22 cellular contexts compared by ENCODE assay signal in the genomic region with DNA sequence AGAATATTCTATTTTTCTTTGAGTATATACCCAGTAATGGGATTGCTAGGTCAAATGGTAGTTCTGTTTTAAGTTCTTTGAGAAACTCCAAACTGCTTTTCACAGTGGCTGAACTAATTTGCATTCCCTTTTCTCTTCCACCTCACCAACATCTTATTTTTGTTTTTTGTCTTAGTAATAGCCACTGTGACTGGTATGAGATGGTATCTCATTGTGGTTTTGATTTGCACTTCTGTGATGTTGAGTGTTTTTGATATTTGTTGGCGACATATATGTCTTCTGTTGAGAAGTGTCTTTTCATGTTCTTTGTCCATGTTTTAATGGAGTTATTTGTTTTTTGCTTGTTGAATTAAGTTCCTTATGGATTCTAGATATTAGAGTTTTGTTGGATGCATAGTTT. TPM values are rescaled to one million over a fixed set of nuclear protein-coding genes. Genes with fewer than 3 reads are reported as not detected.
DNase-seq lines count a peak whose midpoint lies in the region; ATAC-seq lines count a peak whose summit lies in the region.
"Had no signal": no experiment of that assay in that cellular context is flagged by ENCODE, and none has a peak within 500 bp of the region (broad histone marks: within the 10 kb centered on the region; RNA-seq: fewer than 3 reads in every experiment).

No MANE protein-coding gene starts in this region.

- H3K4me3 Mint-ChIP-seq in activated CD4-positive, alpha-beta T cell treated with anti-CD3 and anti-CD28 coated beads, Interleukin-2, amount 10 ng/mL, durations not matched to agents 7 days and 5 days: no peak overlapping the region
- H3K4me3 Mint-ChIP-seq in T-helper 17 cell: peak overlapping the region; percentile 19
- peak overlapping the region in 7 of 10 donors; percentile 2 to 49 (median 27) for H3K4me3 Mint-ChIP-seq in naive thymus-derived CD4-positive, alpha-beta T cell
- H3K4me3 Mint-ChIP-seq: CD14-positive monocyte had no signal

- H3K4me3 ChIP-seq in naive thymus-derived CD4-positive, alpha-beta T cell (ENCODE audit: low read length): no peak overlapping the region

- ATAC-seq in T-helper 17 cell (peak; percentile 33), GM21390 (IDR thresholded peaks at IDR 0.05; ENCODE audit: unreplicated experiment) (no peak)
- ATAC-seq in naive thymus-derived CD4-positive, alpha-beta T cell: no peak

- peaks cover 5 to 7% of the 10 kb centered on the region in 2 donors for H3K4me1 ChIP-seq in naive thymus-derived CD4-positive, alpha-beta T cell (ENCODE audit: control insufficient read depth in 2 of 2, insufficient read depth in 2 of 2, low read length in 2 of 2)

- H3K9me3 ChIP-seq in T-helper 17 cell (ENCODE audit: control insufficient read depth, low read length, poor library complexity, severe bottlenecking): no peaks in the 10 kb centered on the region
- H3K9me3 ChIP-seq in naive thymus-derived CD4-positive, alpha-beta T cell (ENCODE audit: control insufficient read depth in 2 of 3, low read length in 3 of 3): no peaks in the 10 kb centered on the region

- no peaks in the 10 kb centered on the region for H3K27me3 ChIP-seq in naive thymus-derived CD4-positive, alpha-beta T cell (ENCODE audit: control insufficient read depth in 2 of 2, insufficient read depth in 2 of 2, low read length in 2 of 2)

- no peaks in the 10 kb centered on the region for H3K27me3 Mint-ChIP-seq in activated CD4-positive, alpha-beta T cell treated with anti-CD3 and anti-CD28 coated beads, Interleukin-2, amount 10 ng/mL, durations not matched to agents 7 days and 5 days
- H3K27me3 Mint-ChIP-seq in T-helper 17 cell: no peaks in the 10 kb centered on the region
- no peaks in the 10 kb centered on the region for H3K27me3 Mint-ChIP-seq in naive thymus-derived CD4-positive, alpha-beta T cell

- intact Hi-C loops in naive thymus-derived CD4-positive, alpha-beta T cell (cut with micrococcal nuclease): no loop called here

- CTCF ChIA-PET in activated CD4-positive, alpha-beta T cell treated with anti-CD3 and anti-CD28 coated beads, Interleukin-2, amount 10 ng/mL, durations not matched to agents 7 days and 5 days (lab: Charles Lee): no interaction called here
- CTCF ChIA-PET in naive thymus-derived CD4-positive, alpha-beta T cell (lab: Charles Lee): no interaction called here

- peak overlapping the region; percentile 50 for H3K27ac Mint-ChIP-seq in activated CD4-positive, alpha-beta T cell treated with anti-CD3 and anti-CD28 coated beads, Interleukin-2, amount 10 ng/mL, durations not matched to agents 7 days and 5 days
- H3K27ac Mint-ChIP-seq in T-helper 17 cell: no peak overlapping the region
- peak overlapping the region in 2 of 9 donors; percentile 22 to 64 for H3K27ac Mint-ChIP-seq in naive thymus-derived CD4-positive, alpha-beta T cell

- peaks cover 11 to 43% (median 16%) of the 10 kb centered on the region in 3 experiments for H3K36me3 ChIP-seq in naive thymus-derived CD4-positive, alpha-beta T cell (ENCODE audit: control insufficient read depth in 2 of 3, insufficient read depth in 3 of 3, low read length in 3 of 3)

- peaks cover 23% of the 10 kb centered on the region for H3K4me1 Mint-ChIP-seq in activated CD4-positive, alpha-beta T cell treated with anti-CD3 and anti-CD28 coated beads, Interleukin-2, amount 10 ng/mL, durations not matched to agents 7 days and 5 days
- H3K4me1 Mint-ChIP-seq in T-helper 17 cell: peaks cover 28% of the 10 kb centered on the region
- H3K4me1 Mint-ChIP-seq in naive thymus-derived CD4-positive, alpha-beta T cell: peaks cover 28 to 74% (median 61%) of the 10 kb centered on the region in 7 donors
- H3K4me1 Mint-ChIP-seq: CD14-positive monocyte had no signal

- POLR2A ChIA-PET in activated CD4-positive, alpha-beta T cell treated with anti-CD3 and anti-CD28 coated beads, Interleukin-2, amount 10 ng/mL, durations not matched to agents 7 days and 5 days (lab: Charles Lee): no interaction called here
- POLR2A ChIA-PET in naive thymus-derived CD4-positive, alpha-beta T cell (lab: Charles Lee): no interaction called here

- peaks cover 20% of the 10 kb centered on the region for H3K9me3 Mint-ChIP-seq in activated CD4-positive, alpha-beta T cell treated with anti-CD3 and anti-CD28 coated beads, Interleukin-2, amount 10 ng/mL, durations not matched to agents 7 days and 5 days
- peaks cover 7 to 28% (median 13%) of the 10 kb centered on the region in 11 donors for H3K9me3 Mint-ChIP-seq in naive thymus-derived CD4-positive, alpha-beta T cell

- no peak for DNase-seq in activated CD4-positive, alpha-beta T cell treated with anti-CD3 and anti-CD28 coated beads, Interleukin-2, amount 10 ng/mL, durations not matched to agents 7 days and 5 days
- no peak for DNase-seq in activated CD4-positive, alpha-beta T cell treated with anti-CD3 and anti-CD28 coated beads for 4 hours
- peak; percentile 20 for DNase-seq in EH (ENCODE audit: low read depth)
- no peak for DNase-seq in T-helper 17 cell
- no peak for DNase-seq in naive thymus-derived CD4-positive, alpha-beta T cell
- DNase-seq in NCI-H2029 treated with DMSO at 0.1 percent for 48 hours (lab: John Stamatoyannopoulos, UW): no peak
- DNase-seq in dermis blood vessel endothelial cell: no peak
- DNase-seq: 8988T; Caco-2; GF-D8; Kasumi-1; NCI-H1092 treated with DMSO at 0.1 percent for 48 hours; NCI-H146; NCI-H2081; NCI-H510A; NCI-H748 treated with DMSO at 0.1 percent for 48 hours; NK-92 treated with Interleukin-12 subunit alpha and Interleukin-12 subunit beta, amount 100 ng/mL, for 24 hours; Right ventricle myocardium superior had no signal

- peaks cover 68% of the 10 kb centered on the region for H3K36me3 Mint-ChIP-seq in activated CD4-positive, alpha-beta T cell treated with anti-CD3 and anti-CD28 coated beads, Interleukin-2, amount 10 ng/mL, durations not matched to agents 7 days and 5 days (ENCODE audit: low read depth)
- H3K36me3 Mint-ChIP-seq in T-helper 17 cell (ENCODE audit: low read depth): peaks cover 19% of the 10 kb centered on the region
- H3K36me3 Mint-ChIP-seq in naive thymus-derived CD4-positive, alpha-beta T cell: peaks cover 35 to 78% (median 56%) of the 10 kb centered on the region in 5 donors

- no peak overlapping the region for H3K27ac ChIP-seq in naive thymus-derived CD4-positive, alpha-beta T cell (ENCODE audit: low read depth, low read length)

RNA-seq across cellular contexts. Expression of a gene that starts 24.4 kb away (rescaled TPM):
- total RNA-seq in activated CD4-positive, alpha-beta T cell treated with anti-CD3 and anti-CD28 coated beads, Interleukin-2, amount 10 ng/mL, durations not matched to agents 7 days and 5 days: 10 to 100 TPM; 42.9 to 50.9 TPM
- total RNA-seq in T-helper 17 cell (10 to 100 TPM; 41.2 to 51.6 TPM), dermis blood vessel endothelial cell (21.3 and 29.4 TPM in 2 replicates)
- 10 to 100 TPM; 44.2 to 59.2 (median 56.8) TPM for total RNA-seq in naive thymus-derived CD4-positive, alpha-beta T cell
- polyA plus RNA-seq in naive thymus-derived CD4-positive, alpha-beta T cell: 10 to 100 TPM; 59.0 to 79.0 TPM

RNA-seq across cellular contexts. Expression of a gene that starts 24.8 kb away (rescaled TPM):
- total RNA-seq in activated CD4-positive, alpha-beta T cell treated with anti-CD3 and anti-CD28 coated beads, Interleukin-2, amount 10 ng/mL, durations not matched to agents 7 days and 5 days: 10 to 100 TPM; 31.7 to 33.1 TPM
- 10 to 100 TPM; 41.6 to 43.2 TPM for total RNA-seq in T-helper 17 cell
- 10 to 100 TPM; 41.3 to 70.7 (median 60.7) TPM for total RNA-seq in naive thymus-derived CD4-positive, alpha-beta T cell
- polyA plus RNA-seq in naive thymus-derived CD4-positive, alpha-beta T cell: 10 to 100 TPM; 29.5 to 33.0 TPM
- total RNA-seq in dermis blood vessel endothelial cell: 34.5 and 44.1 TPM in 2 replicates

RNA-seq across cellular contexts. Expression of a gene that starts 27.8 kb away (rescaled TPM):
- not detected for total RNA-seq in activated CD4-positive, alpha-beta T cell treated with anti-CD3 and anti-CD28 coated beads, Interleukin-2, amount 10 ng/mL, durations not matched to agents 7 days and 5 days
- total RNA-seq in T-helper 17 cell (not detected), dermis blood vessel endothelial cell (not detected in 2 replicates)
- total RNA-seq in naive thymus-derived CD4-positive, alpha-beta T cell: not detected
- not detected for polyA plus RNA-seq in naive thymus-derived CD4-positive, alpha-beta T cell
- total RNA-seq: Caco-2, H1, Right ventricle myocardium superior had no signal
- polyA plus RNA-seq: AG04450, CD14-positive monocyte, H1 had no signal
